33 cellular contexts compared by ENCODE assay signal in the genomic region with DNA sequence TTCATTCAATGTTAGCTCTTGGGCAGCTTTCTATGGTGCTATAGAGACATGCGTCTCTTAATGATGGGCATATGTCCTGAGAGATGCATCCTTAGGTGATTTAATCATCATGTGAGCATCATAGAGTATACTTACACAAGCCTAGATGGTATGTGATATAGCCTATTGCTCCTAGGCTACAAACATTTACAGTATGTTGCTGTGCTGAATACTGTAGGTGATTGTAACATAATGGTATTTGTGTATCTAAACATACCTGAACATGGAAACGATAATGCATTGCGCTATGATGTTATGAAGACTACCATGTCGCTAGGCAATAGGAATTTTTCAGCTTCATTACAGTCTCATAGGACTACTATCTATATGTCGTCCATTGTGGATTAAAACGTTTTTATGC.
"Had no signal": no experiment of that assay in that cellular context is flagged by ENCODE, and none has a peak within 500 bp of the region (broad histone marks: within the 10 kb centered on the region; RNA-seq: fewer than 3 reads in every experiment).

No MANE protein-coding gene starts in this region.

- H3K27ac ChIP-seq: brain microvascular endothelial cell, coronary artery, dorsolateral prefrontal cortex, esophagus muscularis mucosa, foreskin keratinocyte, gastrocnemius medialis, heart right ventricle had no signal

- H3K4me3 ChIP-seq: coronary artery, dorsolateral prefrontal cortex, esophagus muscularis mucosa, gastrocnemius medialis, heart right ventricle had no signal

- H3K27me3 Mint-ChIP-seq: activated CD4-positive, alpha-beta memory T cell treated with anti-CD3 and anti-CD28 coated beads, Interleukin-2, amount 10 ng/mL, durations not matched to agents 7 days and 5 days; activated CD4-positive, alpha-beta T cell treated with anti-CD3 and anti-CD28 coated beads for 36 hours; activated CD4-positive, alpha-beta T cell treated with anti-CD3 and anti-CD28 coated beads, Interleukin-2, amount 10 ng/mL, durations not matched to agents 7 days and 5 days; activated naive CD8-positive, alpha-beta T cell; activated T-cell treated with anti-CD3 and anti-CD28 coated beads, Interleukin-2, amount 50 U/mL, for 24 hours; central memory CD8-positive, alpha-beta T cell; dendritic cell treated with granulocyte-macrophage colony-stimulating factor and Interleukin-4, amounts not matched to agents 40 ng/mL and 50 ng/mL, for 4 days had no signal

- H3K27ac Mint-ChIP-seq: activated CD4-positive, alpha-beta memory T cell treated with anti-CD3 and anti-CD28 coated beads, Interleukin-2, amount 10 ng/mL, durations not matched to agents 7 days and 5 days; activated CD4-positive, alpha-beta T cell treated with anti-CD3 and anti-CD28 coated beads for 36 hours; activated CD4-positive, alpha-beta T cell treated with anti-CD3 and anti-CD28 coated beads, Interleukin-2, amount 10 ng/mL, durations not matched to agents 7 days and 5 days; activated T-cell treated with anti-CD3 and anti-CD28 coated beads, Interleukin-2, amount 50 U/mL, for 24 hours; dendritic cell treated with granulocyte-macrophage colony-stimulating factor and Interleukin-4, amounts not matched to agents 40 ng/mL and 50 ng/mL, for 4 days had no signal

- H3K4me3 Mint-ChIP-seq: activated CD4-positive, alpha-beta memory T cell treated with anti-CD3 and anti-CD28 coated beads, Interleukin-2, amount 10 ng/mL, durations not matched to agents 7 days and 5 days; activated CD4-positive, alpha-beta T cell treated with anti-CD3 and anti-CD28 coated beads for 36 hours; activated CD4-positive, alpha-beta T cell treated with anti-CD3 and anti-CD28 coated beads, Interleukin-2, amount 10 ng/mL, durations not matched to agents 7 days and 5 days; activated naive CD8-positive, alpha-beta T cell; activated T-cell treated with anti-CD3 and anti-CD28 coated beads, Interleukin-2, amount 50 U/mL, for 24 hours; activated T-cell treated with anti-CD3 and anti-CD28 coated beads, Interleukin-2, amount 50 U/mL, for 72 hours; central memory CD8-positive, alpha-beta T cell; dendritic cell treated with granulocyte-macrophage colony-stimulating factor and Interleukin-4, amounts not matched to agents 40 ng/mL and 50 ng/mL, for 4 days had no signal

- DNase-seq: activated CD4-positive, alpha-beta memory T cell treated with anti-CD3 and anti-CD28 coated beads, Interleukin-2, amount 10 ng/mL, durations not matched to agents 7 days and 5 days; activated CD4-positive, alpha-beta T cell treated with anti-CD3 and anti-CD28 coated beads for 36 hours; activated CD4-positive, alpha-beta T cell treated with anti-CD3 and anti-CD28 coated beads, Interleukin-2, amount 10 ng/mL, durations not matched to agents 7 days and 5 days; activated CD4-positive, alpha-beta T cell treated with anti-CD3 and anti-CD28 coated beads, Interleukin-2, amount 50 U/mL, for 4 hours; activated CD4-positive, CD25-positive, alpha-beta regulatory T cell; activated CD4-positive, CD25-positive, alpha-beta regulatory T cell treated with anti-CD3 and anti-CD28 coated beads, Interleukin-2, amount 50 U/mL, for 72 hours; activated CD8-positive, alpha-beta memory T cell treated with anti-CD3 and anti-CD28 coated beads, Interleukin-2, amount 50 U/mL, for 48 hours; activated effector memory CD4-positive, alpha-beta T cell treated with Interleukin-2 at 50 U/mL for 16 hours; activated gamma-delta T cell treated with Interleukin-2 at 50 U/mL for 16 hours; activated naive CD4-positive, alpha-beta T cell treated with anti-CD3 and anti-CD28 coated beads, Interleukin-2, amount 50 U/mL, for 16 hours; activated naive CD4-positive, alpha-beta T cell treated with Interleukin-2 at 50 U/mL for 16 hours; activated T-cell treated with anti-CD3 and anti-CD28 coated beads for 4 hours; activated T-cell treated with anti-CD3 and anti-CD28 coated beads, Interleukin-2, amount 50 U/mL, for 24 hours; activated T-cell treated with anti-CD3 and anti-CD28 coated beads, Interleukin-2, amount 50 U/mL, for 72 hours; amniotic stem cell; anterior cingulate cortex; brain microvascular endothelial cell; dorsolateral prefrontal cortex; effector memory CD4-positive, alpha-beta T cell; erythroblast; foreskin keratinocyte; gastrocnemius medialis; glutamatergic neuron; heart right ventricle; T-helper 1 cell; T-helper 2 cell had no signal

- FAIRE-seq: astrocyte, bronchial epithelial cell had no signal

- H3K9me3 ChIP-seq: gastrocnemius medialis had no signal

- H3K27me3 ChIP-seq: brain microvascular endothelial cell, dorsolateral prefrontal cortex, esophagus muscularis mucosa, gastrocnemius medialis, heart right ventricle had no signal

- H3K36me3 ChIP-seq: brain microvascular endothelial cell, esophagus muscularis mucosa, gastrocnemius medialis, heart right ventricle had no signal

- H3K4me1 ChIP-seq: esophagus muscularis mucosa, foreskin keratinocyte, gastrocnemius medialis had no signal

- H3K9me3 Mint-ChIP-seq: activated CD4-positive, alpha-beta memory T cell treated with anti-CD3 and anti-CD28 coated beads, Interleukin-2, amount 10 ng/mL, durations not matched to agents 7 days and 5 days; activated CD4-positive, alpha-beta T cell treated with anti-CD3 and anti-CD28 coated beads, Interleukin-2, amount 10 ng/mL, durations not matched to agents 7 days and 5 days; activated T-cell treated with anti-CD3 and anti-CD28 coated beads, Interleukin-2, amount 50 U/mL, for 24 hours; activated T-cell treated with anti-CD3 and anti-CD28 coated beads, Interleukin-2, amount 50 U/mL, for 72 hours; central memory CD8-positive, alpha-beta T cell; dendritic cell treated with granulocyte-macrophage colony-stimulating factor and Interleukin-4, amounts not matched to agents 40 ng/mL and 50 ng/mL, for 4 days had no signal

- ATAC-seq: activated CD4-positive, alpha-beta T cell treated with anti-CD3 and anti-CD28 coated beads for 36 hours; activated T-cell treated with anti-CD3 and anti-CD28 coated beads, Interleukin-2, amount 50 U/mL, for 72 hours; foreskin keratinocyte; gastrocnemius medialis; heart right ventricle had no signal
